1 cellular context compared by ENCODE assay signal in the genomic region with DNA sequence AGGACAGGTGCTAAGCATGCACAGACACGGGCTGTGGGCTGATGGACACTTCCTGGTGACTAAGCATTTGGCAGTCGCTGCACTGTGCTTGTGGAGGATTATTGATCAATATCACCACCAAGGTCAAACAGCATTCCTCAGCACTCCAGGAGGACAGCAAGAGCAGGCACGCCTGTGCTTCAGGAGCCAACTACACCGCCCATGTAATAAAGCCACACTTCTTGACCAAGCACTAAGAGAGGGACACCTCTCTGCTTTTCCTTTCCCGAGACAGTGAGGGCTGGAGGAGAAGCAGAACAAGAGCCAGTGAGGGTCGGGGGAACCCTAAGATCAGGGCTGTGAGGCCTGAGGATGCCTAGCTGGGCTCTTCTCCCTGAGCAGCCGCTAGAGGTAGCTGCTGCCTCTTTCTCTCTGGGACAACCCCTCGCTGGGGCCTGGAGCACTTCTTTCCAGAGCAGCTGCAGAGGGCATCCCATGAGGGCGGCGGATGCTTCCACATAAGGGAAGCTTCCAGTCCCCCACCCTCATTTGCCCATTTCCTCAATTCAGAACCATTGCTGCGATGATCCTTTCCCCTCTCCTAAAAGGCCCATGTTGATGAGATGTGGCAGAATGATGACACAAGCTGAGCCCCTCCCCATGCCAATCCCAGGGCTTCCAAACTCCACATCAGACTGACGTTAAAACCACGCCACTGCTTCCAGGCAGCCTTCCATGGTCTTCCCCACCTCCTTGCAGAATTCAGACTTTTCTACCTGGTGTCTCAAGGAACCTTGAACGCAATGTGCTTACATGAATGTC.
A peak's percentile ranks its signal among the peaks of the same experiment; 100 is the strongest.
TF ChIP-seq lines count a peak whose summit lies in the region.

No MANE protein-coding gene starts in this region.

TF ChIP-seq in K562, 482 proteins besides CTCF, POLR2A, EP300 and RAD21 (continued from another document and continues in another):
- TF ChIP-seq, protein P1, sequence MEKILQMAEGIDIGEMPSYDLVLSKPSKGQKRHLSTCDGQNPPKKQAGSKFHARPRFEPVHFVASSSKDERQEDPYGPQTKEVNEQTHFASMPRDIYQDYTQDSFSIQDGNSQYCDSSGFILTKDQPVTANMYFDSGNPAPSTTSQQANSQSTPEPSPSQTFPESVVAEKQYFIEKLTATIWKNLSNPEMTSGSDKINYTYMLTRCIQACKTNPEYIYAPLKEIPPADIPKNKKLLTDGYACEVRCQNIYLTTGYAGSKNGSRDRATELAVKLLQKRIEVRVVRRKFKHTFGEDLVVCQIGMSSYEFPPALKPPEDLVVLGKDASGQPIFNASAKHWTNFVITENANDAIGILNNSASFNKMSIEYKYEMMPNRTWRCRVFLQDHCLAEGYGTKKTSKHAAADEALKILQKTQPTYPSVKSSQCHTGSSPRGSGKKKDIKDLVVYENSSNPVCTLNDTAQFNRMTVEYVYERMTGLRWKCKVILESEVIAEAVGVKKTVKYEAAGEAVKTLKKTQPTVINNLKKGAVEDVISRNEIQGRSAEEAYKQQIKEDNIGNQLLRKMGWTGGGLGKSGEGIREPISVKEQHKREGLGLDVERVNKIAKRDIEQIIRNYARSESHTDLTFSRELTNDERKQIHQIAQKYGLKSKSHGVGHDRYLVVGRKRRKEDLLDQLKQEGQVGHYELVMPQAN (IDR thresholded peaks at IDR 0.05; ENCODE audit: borderline replicate concordance), result no peak
- TF ChIP-seq BRD9 (IDR thresholded peaks at IDR 0.05; ENCODE audit: low read depth, partially characterized antibody) (no peak), SNRNP70 (optimal IDR thresholded peaks at IDR 0.05; ENCODE audit: low read depth, low read length) (no peak), KLF10 (CRISPR knock-in tag; IDR thresholded peaks at IDR 0.05) (no peak), TEAD4 (IDR thresholded peaks at IDR 0.05; ENCODE audit: low read length) (0 out of 2 replicates have a peak, but pooled peaks have one; percentile 12), TEAD4 (CRISPR knock-in tag; IDR thresholded peaks at IDR 0.05; ENCODE audit: borderline replicate concordance) (no peak), SMARCC2 (IDR thresholded peaks at IDR 0.05; ENCODE audit: low read depth) (no peak), MTF1 (CRISPR knock-in tag; IDR thresholded peaks at IDR 0.05; ENCODE audit: borderline replicate concordance) (no peak), STAG1 (CRISPR knock-in tag; IDR thresholded peaks at IDR 0.05; ENCODE audit: borderline replicate concordance) (peak; percentile 79; the same call in 1 of the 2 replicates), ZNF717 (CRISPR knock-in tag; IDR thresholded peaks at IDR 0.05) (no peak), ZNF263 (CRISPR knock-in tag; IDR thresholded peaks at IDR 0.05; ENCODE audit: borderline replicate concordance) (peak; percentile 72; the same call in 1 of the 2 replicates), ZNF79 (CRISPR knock-in tag; IDR thresholded peaks at IDR 0.05; ENCODE audit: low read depth) (no peak), JUNB (CRISPR knock-in tag; conservative IDR thresholded peaks at IDR 0.05) (no peak), RCOR1 (IDR thresholded peaks at IDR 0.05; ENCODE audit: borderline replicate concordance in 1 of 2, low read depth in 2 of 2, low read length in 2 of 2) (peak in 1 of 2 experiments; percentile 49; a peak in 1 of 4 replicates), SLC30A9 (CRISPR knock-in tag; IDR thresholded peaks at IDR 0.05) (no peak), TCF7L2 (IDR thresholded peaks at IDR 0.05; ENCODE audit: low read depth, low read length) (no peak)
- TF ChIP-seq, protein P2, sequence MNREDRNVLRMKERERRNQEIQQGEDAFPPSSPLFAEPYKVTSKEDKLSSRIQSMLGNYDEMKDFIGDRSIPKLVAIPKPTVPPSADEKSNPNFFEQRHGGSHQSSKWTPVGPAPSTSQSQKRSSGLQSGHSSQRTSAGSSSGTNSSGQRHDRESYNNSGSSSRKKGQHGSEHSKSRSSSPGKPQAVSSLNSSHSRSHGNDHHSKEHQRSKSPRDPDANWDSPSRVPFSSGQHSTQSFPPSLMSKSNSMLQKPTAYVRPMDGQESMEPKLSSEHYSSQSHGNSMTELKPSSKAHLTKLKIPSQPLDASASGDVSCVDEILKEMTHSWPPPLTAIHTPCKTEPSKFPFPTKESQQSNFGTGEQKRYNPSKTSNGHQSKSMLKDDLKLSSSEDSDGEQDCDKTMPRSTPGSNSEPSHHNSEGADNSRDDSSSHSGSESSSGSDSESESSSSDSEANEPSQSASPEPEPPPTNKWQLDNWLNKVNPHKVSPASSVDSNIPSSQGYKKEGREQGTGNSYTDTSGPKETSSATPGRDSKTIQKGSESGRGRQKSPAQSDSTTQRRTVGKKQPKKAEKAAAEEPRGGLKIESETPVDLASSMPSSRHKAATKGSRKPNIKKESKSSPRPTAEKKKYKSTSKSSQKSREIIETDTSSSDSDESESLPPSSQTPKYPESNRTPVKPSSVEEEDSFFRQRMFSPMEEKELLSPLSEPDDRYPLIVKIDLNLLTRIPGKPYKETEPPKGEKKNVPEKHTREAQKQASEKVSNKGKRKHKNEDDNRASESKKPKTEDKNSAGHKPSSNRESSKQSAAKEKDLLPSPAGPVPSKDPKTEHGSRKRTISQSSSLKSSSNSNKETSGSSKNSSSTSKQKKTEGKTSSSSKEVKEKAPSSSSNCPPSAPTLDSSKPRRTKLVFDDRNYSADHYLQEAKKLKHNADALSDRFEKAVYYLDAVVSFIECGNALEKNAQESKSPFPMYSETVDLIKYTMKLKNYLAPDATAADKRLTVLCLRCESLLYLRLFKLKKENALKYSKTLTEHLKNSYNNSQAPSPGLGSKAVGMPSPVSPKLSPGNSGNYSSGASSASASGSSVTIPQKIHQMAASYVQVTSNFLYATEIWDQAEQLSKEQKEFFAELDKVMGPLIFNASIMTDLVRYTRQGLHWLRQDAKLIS (CRISPR knock-in tag; IDR thresholded peaks at IDR 0.05), result no peak
- TF ChIP-seq, protein P3, sequence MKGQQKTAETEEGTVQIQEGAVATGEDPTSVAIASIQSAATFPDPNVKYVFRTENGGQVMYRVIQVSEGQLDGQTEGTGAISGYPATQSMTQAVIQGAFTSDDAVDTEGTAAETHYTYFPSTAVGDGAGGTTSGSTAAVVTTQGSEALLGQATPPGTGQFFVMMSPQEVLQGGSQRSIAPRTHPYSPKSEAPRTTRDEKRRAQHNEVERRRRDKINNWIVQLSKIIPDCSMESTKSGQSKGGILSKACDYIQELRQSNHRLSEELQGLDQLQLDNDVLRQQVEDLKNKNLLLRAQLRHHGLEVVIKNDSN (CRISPR knock-in tag; IDR thresholded peaks at IDR 0.05), result no peak
- TF ChIP-seq, protein P4, sequence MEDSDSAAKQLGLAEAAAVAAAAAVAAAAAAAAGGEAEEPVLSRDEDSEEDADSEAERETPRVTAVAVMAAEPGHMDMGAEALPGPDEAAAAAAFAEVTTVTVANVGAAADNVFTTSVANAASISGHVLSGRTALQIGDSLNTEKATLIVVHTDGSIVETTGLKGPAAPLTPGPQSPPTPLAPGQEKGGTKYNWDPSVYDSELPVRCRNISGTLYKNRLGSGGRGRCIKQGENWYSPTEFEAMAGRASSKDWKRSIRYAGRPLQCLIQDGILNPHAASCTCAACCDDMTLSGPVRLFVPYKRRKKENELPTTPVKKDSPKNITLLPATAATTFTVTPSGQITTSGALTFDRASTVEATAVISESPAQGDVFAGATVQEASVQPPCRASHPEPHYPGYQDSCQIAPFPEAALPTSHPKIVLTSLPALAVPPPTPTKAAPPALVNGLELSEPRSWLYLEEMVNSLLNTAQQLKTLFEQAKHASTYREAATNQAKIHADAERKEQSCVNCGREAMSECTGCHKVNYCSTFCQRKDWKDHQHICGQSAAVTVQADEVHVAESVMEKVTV (CRISPR knock-in tag; IDR thresholded peaks at IDR 0.05), result peak; percentile 59; the same call in 1 of the 2 replicates
- TF ChIP-seq, protein P5, sequence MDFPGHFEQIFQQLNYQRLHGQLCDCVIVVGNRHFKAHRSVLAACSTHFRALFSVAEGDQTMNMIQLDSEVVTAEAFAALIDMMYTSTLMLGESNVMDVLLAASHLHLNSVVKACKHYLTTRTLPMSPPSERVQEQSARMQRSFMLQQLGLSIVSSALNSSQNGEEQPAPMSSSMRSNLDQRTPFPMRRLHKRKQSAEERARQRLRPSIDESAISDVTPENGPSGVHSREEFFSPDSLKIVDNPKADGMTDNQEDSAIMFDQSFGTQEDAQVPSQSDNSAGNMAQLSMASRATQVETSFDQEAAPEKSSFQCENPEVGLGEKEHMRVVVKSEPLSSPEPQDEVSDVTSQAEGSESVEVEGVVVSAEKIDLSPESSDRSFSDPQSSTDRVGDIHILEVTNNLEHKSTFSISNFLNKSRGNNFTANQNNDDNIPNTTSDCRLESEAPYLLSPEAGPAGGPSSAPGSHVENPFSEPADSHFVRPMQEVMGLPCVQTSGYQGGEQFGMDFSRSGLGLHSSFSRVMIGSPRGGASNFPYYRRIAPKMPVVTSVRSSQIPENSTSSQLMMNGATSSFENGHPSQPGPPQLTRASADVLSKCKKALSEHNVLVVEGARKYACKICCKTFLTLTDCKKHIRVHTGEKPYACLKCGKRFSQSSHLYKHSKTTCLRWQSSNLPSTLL (IDR thresholded peaks at IDR 0.05), result no peak
- TF ChIP-seq, protein P6, sequence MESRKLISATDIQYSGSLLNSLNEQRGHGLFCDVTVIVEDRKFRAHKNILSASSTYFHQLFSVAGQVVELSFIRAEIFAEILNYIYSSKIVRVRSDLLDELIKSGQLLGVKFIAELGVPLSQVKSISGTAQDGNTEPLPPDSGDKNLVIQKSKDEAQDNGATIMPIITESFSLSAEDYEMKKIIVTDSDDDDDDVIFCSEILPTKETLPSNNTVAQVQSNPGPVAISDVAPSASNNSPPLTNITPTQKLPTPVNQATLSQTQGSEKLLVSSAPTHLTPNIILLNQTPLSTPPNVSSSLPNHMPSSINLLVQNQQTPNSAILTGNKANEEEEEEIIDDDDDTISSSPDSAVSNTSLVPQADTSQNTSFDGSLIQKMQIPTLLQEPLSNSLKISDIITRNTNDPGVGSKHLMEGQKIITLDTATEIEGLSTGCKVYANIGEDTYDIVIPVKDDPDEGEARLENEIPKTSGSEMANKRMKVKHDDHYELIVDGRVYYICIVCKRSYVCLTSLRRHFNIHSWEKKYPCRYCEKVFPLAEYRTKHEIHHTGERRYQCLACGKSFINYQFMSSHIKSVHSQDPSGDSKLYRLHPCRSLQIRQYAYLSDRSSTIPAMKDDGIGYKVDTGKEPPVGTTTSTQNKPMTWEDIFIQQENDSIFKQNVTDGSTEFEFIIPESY (CRISPR knock-in tag; IDR thresholded peaks at IDR 0.05), result no peak
- TF ChIP-seq, protein P7, sequence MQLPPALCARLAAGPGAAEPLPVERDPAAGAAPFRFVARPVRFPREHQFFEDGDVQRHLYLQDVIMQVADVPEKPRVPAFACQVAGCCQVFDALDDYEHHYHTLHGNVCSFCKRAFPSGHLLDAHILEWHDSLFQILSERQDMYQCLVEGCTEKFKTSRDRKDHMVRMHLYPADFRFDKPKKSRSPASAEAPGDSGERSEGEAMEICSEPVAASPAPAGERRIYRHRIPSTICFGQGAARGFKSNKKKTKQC (CRISPR knock-in tag; IDR thresholded peaks at IDR 0.05), result no peak
- TF ChIP-seq, protein P8, sequence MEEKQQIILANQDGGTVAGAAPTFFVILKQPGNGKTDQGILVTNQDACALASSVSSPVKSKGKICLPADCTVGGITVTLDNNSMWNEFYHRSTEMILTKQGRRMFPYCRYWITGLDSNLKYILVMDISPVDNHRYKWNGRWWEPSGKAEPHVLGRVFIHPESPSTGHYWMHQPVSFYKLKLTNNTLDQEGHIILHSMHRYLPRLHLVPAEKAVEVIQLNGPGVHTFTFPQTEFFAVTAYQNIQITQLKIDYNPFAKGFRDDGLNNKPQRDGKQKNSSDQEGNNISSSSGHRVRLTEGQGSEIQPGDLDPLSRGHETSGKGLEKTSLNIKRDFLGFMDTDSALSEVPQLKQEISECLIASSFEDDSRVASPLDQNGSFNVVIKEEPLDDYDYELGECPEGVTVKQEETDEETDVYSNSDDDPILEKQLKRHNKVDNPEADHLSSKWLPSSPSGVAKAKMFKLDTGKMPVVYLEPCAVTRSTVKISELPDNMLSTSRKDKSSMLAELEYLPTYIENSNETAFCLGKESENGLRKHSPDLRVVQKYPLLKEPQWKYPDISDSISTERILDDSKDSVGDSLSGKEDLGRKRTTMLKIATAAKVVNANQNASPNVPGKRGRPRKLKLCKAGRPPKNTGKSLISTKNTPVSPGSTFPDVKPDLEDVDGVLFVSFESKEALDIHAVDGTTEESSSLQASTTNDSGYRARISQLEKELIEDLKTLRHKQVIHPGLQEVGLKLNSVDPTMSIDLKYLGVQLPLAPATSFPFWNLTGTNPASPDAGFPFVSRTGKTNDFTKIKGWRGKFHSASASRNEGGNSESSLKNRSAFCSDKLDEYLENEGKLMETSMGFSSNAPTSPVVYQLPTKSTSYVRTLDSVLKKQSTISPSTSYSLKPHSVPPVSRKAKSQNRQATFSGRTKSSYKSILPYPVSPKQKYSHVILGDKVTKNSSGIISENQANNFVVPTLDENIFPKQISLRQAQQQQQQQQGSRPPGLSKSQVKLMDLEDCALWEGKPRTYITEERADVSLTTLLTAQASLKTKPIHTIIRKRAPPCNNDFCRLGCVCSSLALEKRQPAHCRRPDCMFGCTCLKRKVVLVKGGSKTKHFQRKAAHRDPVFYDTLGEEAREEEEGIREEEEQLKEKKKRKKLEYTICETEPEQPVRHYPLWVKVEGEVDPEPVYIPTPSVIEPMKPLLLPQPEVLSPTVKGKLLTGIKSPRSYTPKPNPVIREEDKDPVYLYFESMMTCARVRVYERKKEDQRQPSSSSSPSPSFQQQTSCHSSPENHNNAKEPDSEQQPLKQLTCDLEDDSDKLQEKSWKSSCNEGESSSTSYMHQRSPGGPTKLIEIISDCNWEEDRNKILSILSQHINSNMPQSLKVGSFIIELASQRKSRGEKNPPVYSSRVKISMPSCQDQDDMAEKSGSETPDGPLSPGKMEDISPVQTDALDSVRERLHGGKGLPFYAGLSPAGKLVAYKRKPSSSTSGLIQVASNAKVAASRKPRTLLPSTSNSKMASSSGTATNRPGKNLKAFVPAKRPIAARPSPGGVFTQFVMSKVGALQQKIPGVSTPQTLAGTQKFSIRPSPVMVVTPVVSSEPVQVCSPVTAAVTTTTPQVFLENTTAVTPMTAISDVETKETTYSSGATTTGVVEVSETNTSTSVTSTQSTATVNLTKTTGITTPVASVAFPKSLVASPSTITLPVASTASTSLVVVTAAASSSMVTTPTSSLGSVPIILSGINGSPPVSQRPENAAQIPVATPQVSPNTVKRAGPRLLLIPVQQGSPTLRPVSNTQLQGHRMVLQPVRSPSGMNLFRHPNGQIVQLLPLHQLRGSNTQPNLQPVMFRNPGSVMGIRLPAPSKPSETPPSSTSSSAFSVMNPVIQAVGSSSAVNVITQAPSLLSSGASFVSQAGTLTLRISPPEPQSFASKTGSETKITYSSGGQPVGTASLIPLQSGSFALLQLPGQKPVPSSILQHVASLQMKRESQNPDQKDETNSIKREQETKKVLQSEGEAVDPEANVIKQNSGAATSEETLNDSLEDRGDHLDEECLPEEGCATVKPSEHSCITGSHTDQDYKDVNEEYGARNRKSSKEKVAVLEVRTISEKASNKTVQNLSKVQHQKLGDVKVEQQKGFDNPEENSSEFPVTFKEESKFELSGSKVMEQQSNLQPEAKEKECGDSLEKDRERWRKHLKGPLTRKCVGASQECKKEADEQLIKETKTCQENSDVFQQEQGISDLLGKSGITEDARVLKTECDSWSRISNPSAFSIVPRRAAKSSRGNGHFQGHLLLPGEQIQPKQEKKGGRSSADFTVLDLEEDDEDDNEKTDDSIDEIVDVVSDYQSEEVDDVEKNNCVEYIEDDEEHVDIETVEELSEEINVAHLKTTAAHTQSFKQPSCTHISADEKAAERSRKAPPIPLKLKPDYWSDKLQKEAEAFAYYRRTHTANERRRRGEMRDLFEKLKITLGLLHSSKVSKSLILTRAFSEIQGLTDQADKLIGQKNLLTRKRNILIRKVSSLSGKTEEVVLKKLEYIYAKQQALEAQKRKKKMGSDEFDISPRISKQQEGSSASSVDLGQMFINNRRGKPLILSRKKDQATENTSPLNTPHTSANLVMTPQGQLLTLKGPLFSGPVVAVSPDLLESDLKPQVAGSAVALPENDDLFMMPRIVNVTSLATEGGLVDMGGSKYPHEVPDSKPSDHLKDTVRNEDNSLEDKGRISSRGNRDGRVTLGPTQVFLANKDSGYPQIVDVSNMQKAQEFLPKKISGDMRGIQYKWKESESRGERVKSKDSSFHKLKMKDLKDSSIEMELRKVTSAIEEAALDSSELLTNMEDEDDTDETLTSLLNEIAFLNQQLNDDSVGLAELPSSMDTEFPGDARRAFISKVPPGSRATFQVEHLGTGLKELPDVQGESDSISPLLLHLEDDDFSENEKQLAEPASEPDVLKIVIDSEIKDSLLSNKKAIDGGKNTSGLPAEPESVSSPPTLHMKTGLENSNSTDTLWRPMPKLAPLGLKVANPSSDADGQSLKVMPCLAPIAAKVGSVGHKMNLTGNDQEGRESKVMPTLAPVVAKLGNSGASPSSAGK (IDR thresholded peaks at IDR 0.05), result no peak
